ENCODE assay signal across 1 cellular context in the genomic region with DNA sequence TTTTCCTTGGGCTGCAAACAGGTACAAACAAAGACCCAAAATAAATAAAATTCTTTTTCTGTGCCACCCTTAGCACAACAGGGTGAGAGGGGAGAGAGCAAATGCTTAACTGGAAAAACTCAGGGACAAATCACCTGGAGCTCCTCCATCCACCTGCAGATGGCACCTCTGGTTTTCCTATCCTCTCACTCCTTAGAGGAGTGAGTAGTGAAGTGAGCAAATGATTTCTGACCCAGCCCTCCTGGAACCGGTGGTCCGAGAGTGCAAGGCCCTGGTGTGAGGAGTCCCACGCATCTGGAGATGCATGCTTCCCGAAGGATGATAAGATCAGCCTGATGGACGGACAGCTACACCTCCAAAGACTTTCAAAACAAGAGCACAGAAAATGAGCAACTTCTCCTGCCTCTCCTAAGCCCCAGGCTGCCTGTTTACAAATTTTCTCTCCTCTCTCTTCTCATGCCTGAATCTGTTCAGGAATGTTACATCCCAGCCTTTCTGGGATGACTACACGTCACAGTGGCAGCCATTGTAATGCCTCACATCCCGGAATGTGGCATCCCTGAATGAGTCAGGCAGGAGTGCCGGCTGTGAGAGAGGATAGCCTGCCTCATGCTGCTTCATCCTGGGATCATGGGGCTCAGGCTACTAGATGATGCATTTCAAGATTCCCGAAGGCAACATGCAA.
A peak's percentile ranks its signal among the peaks of the same experiment; 100 is the strongest.
TF ChIP-seq lines count a peak whose summit lies in the region.

No MANE protein-coding gene starts in this region.

TF ChIP-seq in IMR-90, 13 proteins besides CTCF, POLR2A, EP300 and RAD21:
- TF ChIP-seq MAFK (IDR thresholded peaks at IDR 0.05; ENCODE audit: low read depth, low read length) (no peak; the same call in 1 of the 2 replicates), CEBPB (IDR thresholded peaks at IDR 0.05; ENCODE audit: low read depth, low read length) (peak; percentile 64; the same call in 1 of the 2 replicates), RCOR1 (IDR thresholded peaks at IDR 0.05; ENCODE audit: insufficient replicate concordance, low read length) (peak; percentile 95), FOS (IDR thresholded peaks at IDR 0.05; ENCODE audit: low read depth, low read length) (peak; percentile 94), BHLHE40 (IDR thresholded peaks at IDR 0.05; ENCODE audit: low read depth, low read length) (peak; percentile 81), SMC3 (IDR thresholded peaks at IDR 0.05; ENCODE audit: low read depth, low read length) (peak; percentile 12; the same call in 1 of the 2 replicates), NFE2L2 (IDR thresholded peaks at IDR 0.05; ENCODE audit: low read depth, low read length) (peak; percentile 63; the same call in 1 of the 2 replicates), CHD1 (IDR thresholded peaks at IDR 0.05; ENCODE audit: low read depth, low read length) (no peak), MAZ (IDR thresholded peaks at IDR 0.05; ENCODE audit: borderline replicate concordance, low read depth, low read length) (0 out of 2 replicates have a peak, but pooled peaks have one; percentile 37), RFX5 (IDR thresholded peaks at IDR 0.05; ENCODE audit: low read depth, low read length) (no peak), MXI1 (IDR thresholded peaks at IDR 0.05; ENCODE audit: borderline replicate concordance, low read depth, low read length) (no peak)
- TF ChIP-seq, protein P1, sequence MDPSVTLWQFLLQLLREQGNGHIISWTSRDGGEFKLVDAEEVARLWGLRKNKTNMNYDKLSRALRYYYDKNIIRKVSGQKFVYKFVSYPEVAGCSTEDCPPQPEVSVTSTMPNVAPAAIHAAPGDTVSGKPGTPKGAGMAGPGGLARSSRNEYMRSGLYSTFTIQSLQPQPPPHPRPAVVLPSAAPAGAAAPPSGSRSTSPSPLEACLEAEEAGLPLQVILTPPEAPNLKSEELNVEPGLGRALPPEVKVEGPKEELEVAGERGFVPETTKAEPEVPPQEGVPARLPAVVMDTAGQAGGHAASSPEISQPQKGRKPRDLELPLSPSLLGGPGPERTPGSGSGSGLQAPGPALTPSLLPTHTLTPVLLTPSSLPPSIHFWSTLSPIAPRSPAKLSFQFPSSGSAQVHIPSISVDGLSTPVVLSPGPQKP (IDR thresholded peaks at IDR 0.05; ENCODE audit: borderline replicate concordance, low read depth, low read length) = no peak
- TF ChIP-seq, protein P2, sequence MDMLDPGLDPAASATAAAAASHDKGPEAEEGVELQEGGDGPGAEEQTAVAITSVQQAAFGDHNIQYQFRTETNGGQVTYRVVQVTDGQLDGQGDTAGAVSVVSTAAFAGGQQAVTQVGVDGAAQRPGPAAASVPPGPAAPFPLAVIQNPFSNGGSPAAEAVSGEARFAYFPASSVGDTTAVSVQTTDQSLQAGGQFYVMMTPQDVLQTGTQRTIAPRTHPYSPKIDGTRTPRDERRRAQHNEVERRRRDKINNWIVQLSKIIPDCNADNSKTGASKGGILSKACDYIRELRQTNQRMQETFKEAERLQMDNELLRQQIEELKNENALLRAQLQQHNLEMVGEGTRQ (IDR thresholded peaks at IDR 0.05; ENCODE audit: low read depth, low read length) = 0 out of 2 replicates have a peak, but pooled peaks have one; percentile 5
